Comparison of ENCODE assay signal across 19 cellular contexts in genomic region chr1:190176776-190177175, GRCh38.
"Had no signal": no experiment of that assay in that cellular context is flagged by ENCODE, and none has a peak within 500 bp of the region (broad histone marks: within the 10 kb centered on the region; RNA-seq: fewer than 3 reads in every experiment).

No MANE protein-coding gene starts in this region.

- H3K36me3 ChIP-seq: heart left ventricle, sigmoid colon, upper lobe of right lung had no signal

- H3K4me3 Mint-ChIP-seq: activated CD8-positive, alpha-beta T cell treated with anti-CD3 and anti-CD28 coated beads, Interleukin-2, amount 10 ng/mL, durations not matched to agents 7 days and 5 days; activated naive CD8-positive, alpha-beta T cell treated with anti-CD3 and anti-CD28 coated beads, Interleukin-2, amount 50 U/mL, for 24 hours; natural killer cell treated with Interleukin-12 subunit alpha and Interleukin-12 subunit beta and Interleukin-15 and Interleukin-18, amount 100 ng/mL, for 72 hours had no signal

- ATAC-seq: activated CD8-positive, alpha-beta T cell treated with anti-CD3 and anti-CD28 coated beads, Interleukin-2, amount 10 ng/mL, durations not matched to agents 7 days and 5 days; activated naive CD8-positive, alpha-beta T cell treated with anti-CD3 and anti-CD28 coated beads, Interleukin-2, amount 50 U/mL, for 24 hours; heart left ventricle; left lobe of liver; natural killer cell treated with Interleukin-12 subunit alpha and Interleukin-12 subunit beta and Interleukin-15 and Interleukin-18, amount 100 ng/mL, for 72 hours; stimulated activated naive CD8-positive, alpha-beta T cell treated with anti-CD3 and anti-CD28 coated beads, Interleukin-15, Interleukin-2, amounts not matched to agents 100 U/mL and 50 U/mL, for 24 hours; upper lobe of right lung had no signal

- H3K4me1 Mint-ChIP-seq: activated naive CD8-positive, alpha-beta T cell treated with anti-CD3 and anti-CD28 coated beads, Interleukin-2, amount 50 U/mL, for 24 hours had no signal

- H3K4me1 ChIP-seq: heart left ventricle, sigmoid colon, upper lobe of right lung had no signal

- H3K27ac Mint-ChIP-seq: activated CD8-positive, alpha-beta T cell treated with anti-CD3 and anti-CD28 coated beads, Interleukin-2, amount 10 ng/mL, durations not matched to agents 7 days and 5 days; activated naive CD8-positive, alpha-beta T cell treated with anti-CD3 and anti-CD28 coated beads, Interleukin-2, amount 50 U/mL, for 24 hours; natural killer cell treated with Interleukin-12 subunit alpha and Interleukin-12 subunit beta and Interleukin-15 and Interleukin-18, amount 100 ng/mL, for 72 hours had no signal

- H3K27me3 ChIP-seq: heart left ventricle, sigmoid colon, upper lobe of right lung had no signal

- H3K9me3 ChIP-seq: heart left ventricle, sigmoid colon, upper lobe of right lung had no signal

- H3K36me3 Mint-ChIP-seq: natural killer cell treated with Interleukin-12 subunit alpha and Interleukin-12 subunit beta and Interleukin-15 and Interleukin-18, amount 100 ng/mL, for 72 hours had no signal

- FAIRE-seq: islet of Langerhans had no signal

- H3K4me3 ChIP-seq: heart left ventricle, sigmoid colon, upper lobe of right lung had no signal

- DNase-seq: activated CD4-positive, alpha-beta T cell treated with anti-CD3 and anti-CD28 coated beads for 1 hour; activated CD8-positive, alpha-beta memory T cell treated with anti-CD3 and anti-CD28 coated beads, Interleukin-2, amount 50 U/mL, for 48 hours; activated CD8-positive, alpha-beta T cell treated with anti-CD3 and anti-CD28 coated beads, Interleukin-2, amount 10 ng/mL, durations not matched to agents 7 days and 5 days; activated naive CD4-positive, alpha-beta T cell; activated naive CD8-positive, alpha-beta T cell treated with anti-CD3 and anti-CD28 coated beads, Interleukin-2, amount 50 U/mL, for 24 hours; central memory CD4-positive, alpha-beta T cell; cortex of kidney; effector CD8-positive, alpha-beta T cell; foreskin melanocyte; heart left ventricle; occipital lobe; sigmoid colon; stimulated activated CD4-positive, alpha-beta T cell treated with anti-CD3 and anti-CD28 coated beads, Interleukin-2, amount 100 ng/mL, for 48 hours; stimulated activated CD8-positive, alpha-beta memory T cell treated with anti-CD3 and anti-CD28 coated beads, Interleukin-4, amount 100 ng/mL, for 48 hours; stimulated activated naive CD8-positive, alpha-beta T cell treated with anti-CD3 and anti-CD28 coated beads, Interleukin-15, Interleukin-2, amounts not matched to agents 100 U/mL and 50 U/mL, for 24 hours; upper lobe of right lung had no signal

- H3K27me3 Mint-ChIP-seq: activated naive CD8-positive, alpha-beta T cell treated with anti-CD3 and anti-CD28 coated beads, Interleukin-2, amount 50 U/mL, for 24 hours; natural killer cell treated with Interleukin-12 subunit alpha and Interleukin-12 subunit beta and Interleukin-15 and Interleukin-18, amount 100 ng/mL, for 72 hours had no signal

- H3K27ac ChIP-seq: heart left ventricle, sigmoid colon, upper lobe of right lung had no signal
